Comparison of ENCODE assay signal across 1 cellular context in the genomic region with DNA sequence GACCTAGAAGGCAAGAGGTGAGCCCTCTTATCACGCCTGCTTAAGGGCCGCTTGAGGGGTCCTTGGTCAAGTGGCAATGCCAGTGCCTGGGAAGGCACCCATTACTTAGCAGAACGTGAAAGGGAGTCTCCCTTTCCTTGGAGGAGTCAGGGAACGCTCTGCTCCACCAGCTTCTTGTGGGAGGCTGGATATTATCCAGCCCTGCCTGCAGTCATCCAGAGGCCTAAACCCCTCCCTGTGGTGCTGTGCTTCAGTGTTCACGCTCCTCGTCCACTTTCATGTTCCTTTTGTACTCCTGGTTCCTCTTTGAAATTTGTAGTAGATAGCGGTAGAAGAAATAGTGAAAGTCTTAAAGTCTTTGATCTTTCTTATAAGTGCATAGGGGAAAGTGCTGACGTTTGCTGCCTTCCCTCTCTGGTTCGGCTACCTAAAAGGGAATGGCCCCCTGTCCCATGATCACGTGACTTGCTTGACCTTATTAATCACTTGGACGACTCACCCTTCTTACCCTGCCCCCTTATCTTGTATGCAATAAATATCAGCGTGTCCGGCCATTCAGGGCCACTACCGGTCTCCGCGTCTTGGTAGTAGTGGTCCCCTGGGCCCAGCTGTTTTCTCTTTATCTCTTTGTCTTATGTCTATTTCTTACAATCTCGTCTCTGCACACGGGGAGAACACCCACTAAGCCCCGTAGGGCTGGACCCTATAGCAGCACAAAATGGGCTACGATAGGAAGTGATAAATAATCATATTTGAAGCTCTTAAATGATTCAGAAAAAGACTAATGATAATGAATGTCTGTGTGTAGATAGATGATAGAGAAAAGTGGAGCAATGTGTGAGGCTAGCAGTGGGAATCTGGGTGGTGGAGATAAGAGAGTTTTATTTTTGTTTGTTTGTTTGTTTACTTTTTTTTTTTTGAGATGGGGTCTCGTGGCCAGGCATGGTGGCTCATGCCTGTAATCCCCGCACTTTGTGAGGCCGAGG.
TF ChIP-seq lines count a peak whose summit lies in the region.

No MANE protein-coding gene starts in this region.

TF ChIP-seq in GM12878, 131 proteins besides CTCF, POLR2A, EP300 and RAD21:
- TF ChIP-seq RUNX3 (IDR thresholded peaks at IDR 0.05; ENCODE audit: low read length), result no peak
- TF ChIP-seq, protein P1, sequence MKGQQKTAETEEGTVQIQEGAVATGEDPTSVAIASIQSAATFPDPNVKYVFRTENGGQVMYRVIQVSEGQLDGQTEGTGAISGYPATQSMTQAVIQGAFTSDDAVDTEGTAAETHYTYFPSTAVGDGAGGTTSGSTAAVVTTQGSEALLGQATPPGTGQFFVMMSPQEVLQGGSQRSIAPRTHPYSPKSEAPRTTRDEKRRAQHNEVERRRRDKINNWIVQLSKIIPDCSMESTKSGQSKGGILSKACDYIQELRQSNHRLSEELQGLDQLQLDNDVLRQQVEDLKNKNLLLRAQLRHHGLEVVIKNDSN (IDR thresholded peaks at IDR 0.05; ENCODE audit: borderline replicate concordance, extremely low read length, insufficient read depth, low read depth, low read length), result peak; percentile 8
- no peak for TF ChIP-seq CHD2 (IDR thresholded peaks at IDR 0.05; ENCODE audit: borderline replicate concordance, low read depth, low read length)
- peak; percentile 14 to 20; a peak in 1 of 4 replicates for TF ChIP-seq IKZF2 (IDR thresholded peaks at IDR 0.05)
- no peak for TF ChIP-seq STAT1 (conservative IDR thresholded peaks at IDR 0.05)
- no peak for TF ChIP-seq CREB1 (IDR thresholded peaks at IDR 0.05; ENCODE audit: low read depth)
- TF ChIP-seq, protein P2, sequence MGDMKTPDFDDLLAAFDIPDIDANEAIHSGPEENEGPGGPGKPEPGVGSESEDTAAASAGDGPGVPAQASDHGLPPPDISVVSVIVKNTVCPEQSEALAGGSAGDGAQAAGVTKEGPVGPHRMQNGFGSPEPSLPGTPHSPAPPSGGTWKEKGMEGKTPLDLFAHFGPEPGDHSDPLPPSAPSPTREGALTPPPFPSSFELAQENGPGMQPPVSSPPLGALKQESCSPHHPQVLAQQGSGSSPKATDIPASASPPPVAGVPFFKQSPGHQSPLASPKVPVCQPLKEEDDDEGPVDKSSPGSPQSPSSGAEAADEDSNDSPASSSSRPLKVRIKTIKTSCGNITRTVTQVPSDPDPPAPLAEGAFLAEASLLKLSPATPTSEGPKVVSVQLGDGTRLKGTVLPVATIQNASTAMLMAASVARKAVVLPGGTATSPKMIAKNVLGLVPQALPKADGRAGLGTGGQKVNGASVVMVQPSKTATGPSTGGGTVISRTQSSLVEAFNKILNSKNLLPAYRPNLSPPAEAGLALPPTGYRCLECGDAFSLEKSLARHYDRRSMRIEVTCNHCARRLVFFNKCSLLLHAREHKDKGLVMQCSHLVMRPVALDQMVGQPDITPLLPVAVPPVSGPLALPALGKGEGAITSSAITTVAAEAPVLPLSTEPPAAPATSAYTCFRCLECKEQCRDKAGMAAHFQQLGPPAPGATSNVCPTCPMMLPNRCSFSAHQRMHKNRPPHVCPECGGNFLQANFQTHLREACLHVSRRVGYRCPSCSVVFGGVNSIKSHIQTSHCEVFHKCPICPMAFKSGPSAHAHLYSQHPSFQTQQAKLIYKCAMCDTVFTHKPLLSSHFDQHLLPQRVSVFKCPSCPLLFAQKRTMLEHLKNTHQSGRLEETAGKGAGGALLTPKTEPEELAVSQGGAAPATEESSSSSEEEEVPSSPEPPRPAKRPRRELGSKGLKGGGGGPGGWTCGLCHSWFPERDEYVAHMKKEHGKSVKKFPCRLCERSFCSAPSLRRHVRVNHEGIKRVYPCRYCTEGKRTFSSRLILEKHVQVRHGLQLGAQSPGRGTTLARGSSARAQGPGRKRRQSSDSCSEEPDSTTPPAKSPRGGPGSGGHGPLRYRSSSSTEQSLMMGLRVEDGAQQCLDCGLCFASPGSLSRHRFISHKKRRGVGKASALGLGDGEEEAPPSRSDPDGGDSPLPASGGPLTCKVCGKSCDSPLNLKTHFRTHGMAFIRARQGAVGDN (IDR thresholded peaks at IDR 0.05), result no peak
- TF ChIP-seq TCF7 (IDR thresholded peaks at IDR 0.05; ENCODE audit: borderline replicate concordance), result peak; percentile 83
- TF ChIP-seq ZNF207 (IDR thresholded peaks at IDR 0.05; ENCODE audit: borderline replicate concordance), result no peak
- TF ChIP-seq, protein P3, sequence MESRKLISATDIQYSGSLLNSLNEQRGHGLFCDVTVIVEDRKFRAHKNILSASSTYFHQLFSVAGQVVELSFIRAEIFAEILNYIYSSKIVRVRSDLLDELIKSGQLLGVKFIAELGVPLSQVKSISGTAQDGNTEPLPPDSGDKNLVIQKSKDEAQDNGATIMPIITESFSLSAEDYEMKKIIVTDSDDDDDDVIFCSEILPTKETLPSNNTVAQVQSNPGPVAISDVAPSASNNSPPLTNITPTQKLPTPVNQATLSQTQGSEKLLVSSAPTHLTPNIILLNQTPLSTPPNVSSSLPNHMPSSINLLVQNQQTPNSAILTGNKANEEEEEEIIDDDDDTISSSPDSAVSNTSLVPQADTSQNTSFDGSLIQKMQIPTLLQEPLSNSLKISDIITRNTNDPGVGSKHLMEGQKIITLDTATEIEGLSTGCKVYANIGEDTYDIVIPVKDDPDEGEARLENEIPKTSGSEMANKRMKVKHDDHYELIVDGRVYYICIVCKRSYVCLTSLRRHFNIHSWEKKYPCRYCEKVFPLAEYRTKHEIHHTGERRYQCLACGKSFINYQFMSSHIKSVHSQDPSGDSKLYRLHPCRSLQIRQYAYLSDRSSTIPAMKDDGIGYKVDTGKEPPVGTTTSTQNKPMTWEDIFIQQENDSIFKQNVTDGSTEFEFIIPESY (IDR thresholded peaks at IDR 0.05), result no peak
- no peak for TF ChIP-seq SREBF2 (IDR thresholded peaks at IDR 0.05; ENCODE audit: low read length)
- TF ChIP-seq SMC3 (IDR thresholded peaks at IDR 0.05; ENCODE audit: borderline replicate concordance, low read length), result no peak
- peak in 1 of 2 experiments; percentile 84; a peak in 2 of 4 replicates for TF ChIP-seq BHLHE40 (IDR thresholded peaks at IDR 0.05; ENCODE audit: borderline replicate concordance in 1 of 2, low read depth in 2 of 2, low read length in 1 of 2)
- no peak for TF ChIP-seq CHD4 (IDR thresholded peaks at IDR 0.05)
- no peak for TF ChIP-seq FOS (IDR thresholded peaks at IDR 0.05; ENCODE audit: borderline replicate concordance, extremely low read depth, insufficient read length)
- TF ChIP-seq, protein P4, sequence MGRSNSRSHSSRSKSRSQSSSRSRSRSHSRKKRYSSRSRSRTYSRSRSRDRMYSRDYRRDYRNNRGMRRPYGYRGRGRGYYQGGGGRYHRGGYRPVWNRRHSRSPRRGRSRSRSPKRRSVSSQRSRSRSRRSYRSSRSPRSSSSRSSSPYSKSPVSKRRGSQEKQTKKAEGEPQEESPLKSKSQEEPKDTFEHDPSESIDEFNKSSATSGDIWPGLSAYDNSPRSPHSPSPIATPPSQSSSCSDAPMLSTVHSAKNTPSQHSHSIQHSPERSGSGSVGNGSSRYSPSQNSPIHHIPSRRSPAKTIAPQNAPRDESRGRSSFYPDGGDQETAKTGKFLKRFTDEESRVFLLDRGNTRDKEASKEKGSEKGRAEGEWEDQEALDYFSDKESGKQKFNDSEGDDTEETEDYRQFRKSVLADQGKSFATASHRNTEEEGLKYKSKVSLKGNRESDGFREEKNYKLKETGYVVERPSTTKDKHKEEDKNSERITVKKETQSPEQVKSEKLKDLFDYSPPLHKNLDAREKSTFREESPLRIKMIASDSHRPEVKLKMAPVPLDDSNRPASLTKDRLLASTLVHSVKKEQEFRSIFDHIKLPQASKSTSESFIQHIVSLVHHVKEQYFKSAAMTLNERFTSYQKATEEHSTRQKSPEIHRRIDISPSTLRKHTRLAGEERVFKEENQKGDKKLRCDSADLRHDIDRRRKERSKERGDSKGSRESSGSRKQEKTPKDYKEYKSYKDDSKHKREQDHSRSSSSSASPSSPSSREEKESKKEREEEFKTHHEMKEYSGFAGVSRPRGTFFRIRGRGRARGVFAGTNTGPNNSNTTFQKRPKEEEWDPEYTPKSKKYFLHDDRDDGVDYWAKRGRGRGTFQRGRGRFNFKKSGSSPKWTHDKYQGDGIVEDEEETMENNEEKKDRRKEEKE (IDR thresholded peaks at IDR 0.05), result no peak
- TF ChIP-seq, protein P5, sequence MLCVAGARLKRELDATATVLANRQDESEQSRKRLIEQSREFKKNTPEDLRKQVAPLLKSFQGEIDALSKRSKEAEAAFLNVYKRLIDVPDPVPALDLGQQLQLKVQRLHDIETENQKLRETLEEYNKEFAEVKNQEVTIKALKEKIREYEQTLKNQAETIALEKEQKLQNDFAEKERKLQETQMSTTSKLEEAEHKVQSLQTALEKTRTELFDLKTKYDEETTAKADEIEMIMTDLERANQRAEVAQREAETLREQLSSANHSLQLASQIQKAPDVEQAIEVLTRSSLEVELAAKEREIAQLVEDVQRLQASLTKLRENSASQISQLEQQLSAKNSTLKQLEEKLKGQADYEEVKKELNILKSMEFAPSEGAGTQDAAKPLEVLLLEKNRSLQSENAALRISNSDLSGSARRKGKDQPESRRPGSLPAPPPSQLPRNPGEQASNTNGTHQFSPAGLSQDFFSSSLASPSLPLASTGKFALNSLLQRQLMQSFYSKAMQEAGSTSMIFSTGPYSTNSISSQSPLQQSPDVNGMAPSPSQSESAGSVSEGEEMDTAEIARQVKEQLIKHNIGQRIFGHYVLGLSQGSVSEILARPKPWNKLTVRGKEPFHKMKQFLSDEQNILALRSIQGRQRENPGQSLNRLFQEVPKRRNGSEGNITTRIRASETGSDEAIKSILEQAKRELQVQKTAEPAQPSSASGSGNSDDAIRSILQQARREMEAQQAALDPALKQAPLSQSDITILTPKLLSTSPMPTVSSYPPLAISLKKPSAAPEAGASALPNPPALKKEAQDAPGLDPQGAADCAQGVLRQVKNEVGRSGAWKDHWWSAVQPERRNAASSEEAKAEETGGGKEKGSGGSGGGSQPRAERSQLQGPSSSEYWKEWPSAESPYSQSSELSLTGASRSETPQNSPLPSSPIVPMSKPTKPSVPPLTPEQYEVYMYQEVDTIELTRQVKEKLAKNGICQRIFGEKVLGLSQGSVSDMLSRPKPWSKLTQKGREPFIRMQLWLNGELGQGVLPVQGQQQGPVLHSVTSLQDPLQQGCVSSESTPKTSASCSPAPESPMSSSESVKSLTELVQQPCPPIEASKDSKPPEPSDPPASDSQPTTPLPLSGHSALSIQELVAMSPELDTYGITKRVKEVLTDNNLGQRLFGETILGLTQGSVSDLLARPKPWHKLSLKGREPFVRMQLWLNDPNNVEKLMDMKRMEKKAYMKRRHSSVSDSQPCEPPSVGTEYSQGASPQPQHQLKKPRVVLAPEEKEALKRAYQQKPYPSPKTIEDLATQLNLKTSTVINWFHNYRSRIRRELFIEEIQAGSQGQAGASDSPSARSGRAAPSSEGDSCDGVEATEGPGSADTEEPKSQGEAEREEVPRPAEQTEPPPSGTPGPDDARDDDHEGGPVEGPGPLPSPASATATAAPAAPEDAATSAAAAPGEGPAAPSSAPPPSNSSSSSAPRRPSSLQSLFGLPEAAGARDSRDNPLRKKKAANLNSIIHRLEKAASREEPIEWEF (IDR thresholded peaks at IDR 0.05; ENCODE audit: insufficient replicate concordance, low read depth, low read length), result no peak
- TF ChIP-seq SUPT20H (IDR thresholded peaks at IDR 0.05; ENCODE audit: borderline replicate concordance, control insufficient read depth, low read depth, low read length), result no peak
- no peak for TF ChIP-seq BRCA1 (IDR thresholded peaks at IDR 0.05; ENCODE audit: low read depth, low read length)
- TF ChIP-seq ASH2L (IDR thresholded peaks at IDR 0.05; ENCODE audit: borderline replicate concordance, low read depth), result no peak
- no peak for TF ChIP-seq SMARCA5 (IDR thresholded peaks at IDR 0.05)
- no peak for TF ChIP-seq BACH1 (IDR thresholded peaks at IDR 0.05; ENCODE audit: borderline replicate concordance)
- TF ChIP-seq, protein P6, sequence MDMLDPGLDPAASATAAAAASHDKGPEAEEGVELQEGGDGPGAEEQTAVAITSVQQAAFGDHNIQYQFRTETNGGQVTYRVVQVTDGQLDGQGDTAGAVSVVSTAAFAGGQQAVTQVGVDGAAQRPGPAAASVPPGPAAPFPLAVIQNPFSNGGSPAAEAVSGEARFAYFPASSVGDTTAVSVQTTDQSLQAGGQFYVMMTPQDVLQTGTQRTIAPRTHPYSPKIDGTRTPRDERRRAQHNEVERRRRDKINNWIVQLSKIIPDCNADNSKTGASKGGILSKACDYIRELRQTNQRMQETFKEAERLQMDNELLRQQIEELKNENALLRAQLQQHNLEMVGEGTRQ (IDR thresholded peaks at IDR 0.05; ENCODE audit: borderline replicate concordance, low read depth, low read length), result peak; percentile 27; the same call in 1 of the 2 replicates
- no peak for TF ChIP-seq KLF5 (IDR thresholded peaks at IDR 0.05; ENCODE audit: partially characterized antibody)
- peak; percentile 97 for TF ChIP-seq RAD51 (IDR thresholded peaks at IDR 0.05)
- TF ChIP-seq HDAC2 (IDR thresholded peaks at IDR 0.05), result no peak
- TF ChIP-seq MTA2 (IDR thresholded peaks at IDR 0.05; ENCODE audit: low read depth), result no peak
- TF ChIP-seq, protein P7, sequence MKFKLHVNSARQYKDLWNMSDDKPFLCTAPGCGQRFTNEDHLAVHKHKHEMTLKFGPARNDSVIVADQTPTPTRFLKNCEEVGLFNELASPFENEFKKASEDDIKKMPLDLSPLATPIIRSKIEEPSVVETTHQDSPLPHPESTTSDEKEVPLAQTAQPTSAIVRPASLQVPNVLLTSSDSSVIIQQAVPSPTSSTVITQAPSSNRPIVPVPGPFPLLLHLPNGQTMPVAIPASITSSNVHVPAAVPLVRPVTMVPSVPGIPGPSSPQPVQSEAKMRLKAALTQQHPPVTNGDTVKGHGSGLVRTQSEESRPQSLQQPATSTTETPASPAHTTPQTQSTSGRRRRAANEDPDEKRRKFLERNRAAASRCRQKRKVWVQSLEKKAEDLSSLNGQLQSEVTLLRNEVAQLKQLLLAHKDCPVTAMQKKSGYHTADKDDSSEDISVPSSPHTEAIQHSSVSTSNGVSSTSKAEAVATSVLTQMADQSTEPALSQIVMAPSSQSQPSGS (IDR thresholded peaks at IDR 0.05; ENCODE audit: low read length), result no peak
- peak; percentile 34; the same call in 1 of the 2 replicates for TF ChIP-seq SPI1 (IDR thresholded peaks at IDR 0.05; ENCODE audit: borderline replicate concordance, insufficient read depth, low read depth, low read length)
